Comparison of ENCODE assay signal across 23 cellular contexts in genomic region chr5:6143523-6143922, GRCh38.
DNase-seq lines count a peak whose midpoint lies in the region; ATAC-seq and TF ChIP-seq lines count a peak whose summit lies in the region.
"Had no signal": no experiment of that assay in that cellular context is flagged by ENCODE, and none has a peak within 500 bp of the region (broad histone marks: within the 10 kb centered on the region; RNA-seq: fewer than 3 reads in every experiment).

No MANE protein-coding gene starts in this region.

- ATAC-seq in Right ventricle myocardium inferior (no peak), Right ventricle myocardium superior (ENCODE audit: poor library complexity) (no peak)

- H3K9me3 ChIP-seq in osteoblast (ENCODE audit: low read depth, low read length), result no peaks in the 10 kb centered on the region
- H3K9me3 ChIP-seq: SJSA1 had no signal

- no peaks in the 10 kb centered on the region for H3K36me3 ChIP-seq in osteoblast (ENCODE audit: insufficient read depth, low read length)
- H3K36me3 ChIP-seq: SJSA1 had no signal

- intact Hi-C loops in Right ventricle myocardium inferior (cut with DNase I), result no loop called here
- intact Hi-C loops in Right ventricle myocardium superior (cut with DNase I), result no loop called here
- intact Hi-C loops in posterior vena cava (cut with DNase I), result no loop called here

- H3K4me1 ChIP-seq in osteoblast (ENCODE audit: insufficient read depth, low read length), result no peaks in the 10 kb centered on the region
- H3K4me1 ChIP-seq: SJSA1 had no signal

- no peaks in the 10 kb centered on the region for H3K79me2 ChIP-seq in osteoblast (ENCODE audit: insufficient read depth, low read length)

- TF ChIP-seq CTCF in osteoblast (IDR thresholded peaks at IDR 0.05; ENCODE audit: extremely low read depth, low read depth, low read length), result no peak

- no peak overlapping the region for H2AFZ ChIP-seq in osteoblast (ENCODE audit: low read length)

- no peak overlapping the region for H3K4me2 ChIP-seq in osteoblast (ENCODE audit: insufficient read depth, low read length)
- H3K4me2 ChIP-seq: KMS-11 had no signal

- peak; percentile 50 for DNase-seq in Right ventricle myocardium inferior (ENCODE audit: missing footprints)
- DNase-seq in Right ventricle myocardium superior, result no peak
- peak; percentile 52 for DNase-seq in ecto neural progenitor cell (ENCODE audit: low spot score)
- DNase-seq in iPS-NIHi11 (ENCODE audit: low spot score), result peak; percentile 45
- peak; percentile 44 for DNase-seq in osteoblast (ENCODE audit: insufficient read length, low spot score, missing footprints)
- DNase-seq in cerebellar cortex (ENCODE audit: low spot score), result no peak
- no peak for DNase-seq in posterior vena cava (ENCODE audit: low spot score)
- DNase-seq in hepatic stellate cell (ENCODE audit: low spot score), result no peak
- DNase-seq: 8988T, Calu3, DMS79 treated with DMSO at 0.1 percent for 48 hours, HCEC 1CT, MM.1S, NCI-H1092, NCI-H1417 treated with DMSO at 0.1 percent for 48 hours, NCI-H187, NCI-H2081 treated with DMSO at 0.1 percent for 48 hours, NCI-H2171, NCI-H226, NCI-H510A, NCI-H774 had no signal

- no peak overlapping the region for H3K27ac ChIP-seq in osteoblast (ENCODE audit: low read depth, low read length)
- H3K27ac ChIP-seq: KMS-11, SJSA1 had no signal

- H3K27me3 ChIP-seq in osteoblast (ENCODE audit: insufficient read depth, low read length), result no peaks in the 10 kb centered on the region
- H3K27me3 ChIP-seq: SJSA1 had no signal

- no peaks in the 10 kb centered on the region for H4K20me1 ChIP-seq in osteoblast (ENCODE audit: insufficient read depth, low read length)

- H3K4me3 ChIP-seq in osteoblast (ENCODE audit: insufficient read depth, low read length), result no peak overlapping the region
- H3K4me3 ChIP-seq: SJSA1 had no signal

Comparison
In these comparisons a context has a peak if more than half of its experiments do, and no peak if none do; other contexts are left out.
1. DNase-seq: peak in Right ventricle myocardium inferior (single experiment), ecto neural progenitor cell (single experiment), iPS-NIHi11 (single experiment) and osteoblast (single experiment); none in Right ventricle myocardium superior (single experiment), cerebellar cortex (single experiment), posterior vena cava (single experiment) and hepatic stellate cell (single experiment).